In genomic region chr15:24924153-24924552, GRCh38 we compare ENCODE assay signal across 24 cellular contexts.
"Had no signal": no experiment of that assay in that cellular context is flagged by ENCODE, and none has a peak within 500 bp of the region (broad histone marks: within the 10 kb centered on the region; RNA-seq: fewer than 3 reads in every experiment).

No MANE protein-coding gene starts in this region.

- DNase-seq: hypothalamus; islet precursor cell; naive thymus-derived CD8-positive, alpha-beta T cell; nucleus accumbens; pancreas; posterior cingulate gyrus; retina; right cardiac atrium; sigmoid colon; small intestine; spleen; stimulated activated CD4-positive, alpha-beta T cell treated with anti-CD3 and anti-CD28 coated beads, Interleukin-4, amount 100 ng/mL, for 24 hours; stimulated activated naive CD4-positive, alpha-beta T cell; uterus had no signal

- H3K4me3 ChIP-seq: lung, pancreas, prostate gland, sigmoid colon, spleen, suprapubic skin, thoracic aorta, tibial nerve, uterus had no signal

- ATAC-seq: naive thymus-derived CD8-positive, alpha-beta T cell; pancreas; right cardiac atrium; stimulated activated effector memory CD8-positive, alpha-beta T cell treated with anti-CD3 and anti-CD28 coated beads, Interleukin-12 subunit alpha, Interleukin-12 subunit beta, amount 100 ng/mL, for 72 hours had no signal

- H3K4me1 Mint-ChIP-seq: naive thymus-derived CD8-positive, alpha-beta T cell; nephron; neural crest cell; stimulated activated effector memory CD8-positive, alpha-beta T cell treated with anti-CD3 and anti-CD28 coated beads, Interleukin-12 subunit alpha, Interleukin-12 subunit beta, amount 100 ng/mL, for 72 hours had no signal

- H3K27ac Mint-ChIP-seq: naive thymus-derived CD8-positive, alpha-beta T cell; nephron; stimulated activated effector memory CD8-positive, alpha-beta T cell treated with anti-CD3 and anti-CD28 coated beads, Interleukin-12 subunit alpha, Interleukin-12 subunit beta, amount 100 ng/mL, for 72 hours; stimulated activated naive CD8-positive, alpha-beta T cell treated with anti-CD3 and anti-CD28 coated beads, Interleukin-15, Interleukin-2, amounts not matched to agents 100 ng/mL and 50 ng/mL, for 24 hours; type B pancreatic cell had no signal

- H3K9me3 ChIP-seq: pancreas, prostate gland, thoracic aorta, uterus had no signal

- H3K36me3 Mint-ChIP-seq: stimulated activated effector memory CD8-positive, alpha-beta T cell treated with anti-CD3 and anti-CD28 coated beads, Interleukin-12 subunit alpha, Interleukin-12 subunit beta, amount 100 ng/mL, for 72 hours had no signal

- H3K4me3 Mint-ChIP-seq: naive thymus-derived CD8-positive, alpha-beta T cell; nephron; neural crest cell; stimulated activated effector memory CD8-positive, alpha-beta T cell treated with anti-CD3 and anti-CD28 coated beads, Interleukin-12 subunit alpha, Interleukin-12 subunit beta, amount 100 ng/mL, for 72 hours; stimulated activated naive CD8-positive, alpha-beta T cell treated with anti-CD3 and anti-CD28 coated beads, Interleukin-15, Interleukin-2, amounts not matched to agents 100 ng/mL and 50 ng/mL, for 24 hours; type B pancreatic cell had no signal

- H3K9me3 Mint-ChIP-seq: type B pancreatic cell had no signal

- H3K27ac ChIP-seq: pancreas, prostate gland, sigmoid colon, spleen, suprapubic skin, tibial nerve, uterus had no signal

- H3K27me3 ChIP-seq: pancreas, sigmoid colon, spleen, suprapubic skin, tibial nerve, uterus had no signal

- H3K36me3 ChIP-seq: pancreas, prostate gland, sigmoid colon, spleen, suprapubic skin, thoracic aorta, tibial nerve, uterus had no signal

- H3K27me3 Mint-ChIP-seq: type B pancreatic cell had no signal

- H3K4me1 ChIP-seq: pancreas, prostate gland, sigmoid colon, spleen, suprapubic skin, tibial nerve, uterus had no signal
